36 cellular contexts compared by ENCODE assay signal in genomic region chr15:41096178-41096577, GRCh38.
"Had no signal": no experiment of that assay in that cellular context is flagged by ENCODE, and none has a peak within 500 bp of the region (broad histone marks: within the 10 kb centered on the region; RNA-seq: fewer than 3 reads in every experiment).

No MANE protein-coding gene starts in this region.

- H3K4me1 Mint-ChIP-seq: activated naive CD4-positive, alpha-beta T cell treated with anti-CD3 and anti-CD28 coated beads, Interleukin-2, amount 10 ng/mL, durations not matched to agents 7 days and 5 days; brain; endodermal cell had no signal

- H3K9me3 ChIP-seq: ascending aorta, breast epithelium, esophagus muscularis mucosa, gastrocnemius medialis, heart left ventricle had no signal

- H3K4me1 ChIP-seq: ascending aorta, breast epithelium, esophagus muscularis mucosa, foreskin keratinocyte, gastrocnemius medialis, heart left ventricle had no signal

- H3K9me3 Mint-ChIP-seq: activated CD4-positive, alpha-beta memory T cell treated with anti-CD3 and anti-CD28 coated beads, Interleukin-2, amount 10 ng/mL, durations not matched to agents 7 days and 5 days; activated CD4-positive, alpha-beta T cell treated with anti-CD3 and anti-CD28 coated beads, Interleukin-2, amount 10 ng/mL, durations not matched to agents 7 days and 5 days; activated naive CD4-positive, alpha-beta T cell treated with anti-CD3 and anti-CD28 coated beads, Interleukin-2, amount 10 ng/mL, durations not matched to agents 7 days and 5 days; activated naive CD4-positive, alpha-beta T cell treated with anti-CD3 and anti-CD28 coated beads, Interleukin-2, amount 50 U/mL, for 72 hours; activated naive CD8-positive, alpha-beta T cell treated with anti-CD3 and anti-CD28 coated beads, Interleukin-2, amount 10 ng/mL, durations not matched to agents 7 days and 5 days; activated T-cell treated with anti-CD3 and anti-CD28 coated beads, Interleukin-2, amount 50 U/mL, for 24 hours; activated T-helper 1 cell treated with anti-CD3 and anti-CD28 coated beads, Interleukin-12 subunit alpha, Interleukin-12 subunit beta, Interleukin-2, Interleukin-4 antibody, amounts not matched to agents 30 ng/mL and 10 ng/mL and 1 ng/mL, durations not matched to agents 14 hours and 24 hours and 36 hours; brain; dendritic cell treated with granulocyte-macrophage colony-stimulating factor and Interleukin-4, amounts not matched to agents 40 ng/mL and 50 ng/mL, for 4 days; endodermal cell; T-helper 2 cell treated with Interferon-gamma antibody and Interleukin-4, amounts not matched to agents 5 μg/mL and 100 μg/mL, for 36 hours; WTC11 had no signal

- H3K27ac ChIP-seq: ascending aorta, breast epithelium, cardiac muscle cell, coronary artery, dorsolateral prefrontal cortex, esophagus muscularis mucosa, foreskin keratinocyte, gastrocnemius medialis, heart left ventricle, VCaP had no signal

- H3K27ac Mint-ChIP-seq: activated CD4-positive, alpha-beta memory T cell treated with anti-CD3 and anti-CD28 coated beads, Interleukin-2, amount 10 ng/mL, durations not matched to agents 7 days and 5 days; activated CD4-positive, alpha-beta T cell treated with anti-CD3 and anti-CD28 coated beads, Interleukin-2, amount 10 ng/mL, durations not matched to agents 7 days and 5 days; activated naive CD4-positive, alpha-beta T cell treated with anti-CD3 and anti-CD28 coated beads, Interleukin-2, amount 10 ng/mL, durations not matched to agents 7 days and 5 days; activated naive CD8-positive, alpha-beta T cell treated with anti-CD3 and anti-CD28 coated beads, Interleukin-2, amount 10 ng/mL, durations not matched to agents 7 days and 5 days; activated T-cell treated with anti-CD3 and anti-CD28 coated beads, Interleukin-2, amount 50 U/mL, for 24 hours; activated T-helper 1 cell treated with anti-CD3 and anti-CD28 coated beads, Interleukin-12 subunit alpha, Interleukin-12 subunit beta, Interleukin-2, Interleukin-4 antibody, amounts not matched to agents 30 ng/mL and 10 ng/mL and 1 ng/mL, durations not matched to agents 14 hours and 24 hours and 36 hours; brain; dendritic cell treated with granulocyte-macrophage colony-stimulating factor and Interleukin-4, amounts not matched to agents 40 ng/mL and 50 ng/mL, for 4 days; endodermal cell; T-helper 17 cell; T-helper 2 cell treated with Interferon-gamma antibody and Interleukin-4, amounts not matched to agents 5 μg/mL and 100 μg/mL, for 36 hours; WTC11 had no signal

- DNase-seq: activated CD4-positive, alpha-beta memory T cell treated with anti-CD3 and anti-CD28 coated beads, Interleukin-2, amount 10 ng/mL, durations not matched to agents 7 days and 5 days; activated CD4-positive, alpha-beta T cell treated with anti-CD3 and anti-CD28 coated beads for 1 hour; activated CD4-positive, alpha-beta T cell treated with anti-CD3 and anti-CD28 coated beads for 4 hours; activated CD4-positive, alpha-beta T cell treated with anti-CD3 and anti-CD28 coated beads, Interleukin-2, amount 10 ng/mL, durations not matched to agents 7 days and 5 days; activated CD4-positive, alpha-beta T cell treated with anti-CD3 and anti-CD28 coated beads, Interleukin-2, amount 50 U/mL, for 4 hours; activated CD8-positive, alpha-beta memory T cell treated with anti-CD3 and anti-CD28 coated beads, Interleukin-2, amount 50 U/mL, for 48 hours; activated gamma-delta T cell; activated naive CD4-positive, alpha-beta T cell; activated naive CD4-positive, alpha-beta T cell treated with anti-CD3 and anti-CD28 coated beads, Interleukin-2, amount 10 ng/mL, durations not matched to agents 7 days and 5 days; activated naive CD8-positive, alpha-beta T cell treated with anti-CD3 and anti-CD28 coated beads, Interleukin-2, amount 10 ng/mL, durations not matched to agents 7 days and 5 days; activated T-cell treated with anti-CD3 and anti-CD28 coated beads for 4 hours; activated T-cell treated with anti-CD3 and anti-CD28 coated beads, Interleukin-2, amount 50 U/mL, for 24 hours; central memory CD4-positive, alpha-beta T cell; dorsolateral prefrontal cortex; effector memory CD4-positive, alpha-beta T cell; endodermal cell; foreskin keratinocyte; gastrocnemius medialis; glutamatergic neuron; heart left ventricle; hypothalamus; T-helper 1 cell; T-helper 17 cell; T1000 had no signal

- H3K4me3 ChIP-seq: ascending aorta, breast epithelium, cardiac muscle cell, coronary artery, dorsolateral prefrontal cortex, esophagus muscularis mucosa, gastrocnemius medialis, heart left ventricle had no signal

- ATAC-seq: activated naive CD4-positive, alpha-beta T cell treated with anti-CD3 and anti-CD28 coated beads, Interleukin-2, amount 50 U/mL, for 72 hours; foreskin keratinocyte; gastrocnemius medialis; heart left ventricle; T-helper 17 cell; WTC11 had no signal

- H3K27me3 ChIP-seq: ascending aorta, breast epithelium, cardiac muscle cell, dorsolateral prefrontal cortex, esophagus muscularis mucosa, foreskin keratinocyte, gastrocnemius medialis, heart left ventricle had no signal

- H3K4me3 Mint-ChIP-seq: activated CD4-positive, alpha-beta memory T cell treated with anti-CD3 and anti-CD28 coated beads, Interleukin-2, amount 10 ng/mL, durations not matched to agents 7 days and 5 days; activated CD4-positive, alpha-beta T cell treated with anti-CD3 and anti-CD28 coated beads, Interleukin-2, amount 10 ng/mL, durations not matched to agents 7 days and 5 days; activated naive CD4-positive, alpha-beta T cell treated with anti-CD3 and anti-CD28 coated beads, Interleukin-2, amount 10 ng/mL, durations not matched to agents 7 days and 5 days; activated naive CD8-positive, alpha-beta T cell treated with anti-CD3 and anti-CD28 coated beads, Interleukin-2, amount 10 ng/mL, durations not matched to agents 7 days and 5 days; activated T-cell treated with anti-CD3 and anti-CD28 coated beads, Interleukin-2, amount 50 U/mL, for 24 hours; activated T-helper 1 cell treated with anti-CD3 and anti-CD28 coated beads, Interleukin-12 subunit alpha, Interleukin-12 subunit beta, Interleukin-2, Interleukin-4 antibody, amounts not matched to agents 30 ng/mL and 10 ng/mL and 1 ng/mL, durations not matched to agents 14 hours and 24 hours and 36 hours; brain; dendritic cell treated with granulocyte-macrophage colony-stimulating factor and Interleukin-4, amounts not matched to agents 40 ng/mL and 50 ng/mL, for 4 days; endodermal cell; T-helper 17 cell; T-helper 2 cell treated with Interferon-gamma antibody and Interleukin-4, amounts not matched to agents 5 μg/mL and 100 μg/mL, for 36 hours; WTC11 had no signal

- H3K27me3 Mint-ChIP-seq: activated CD4-positive, alpha-beta memory T cell treated with anti-CD3 and anti-CD28 coated beads, Interleukin-2, amount 10 ng/mL, durations not matched to agents 7 days and 5 days; activated CD4-positive, alpha-beta T cell treated with anti-CD3 and anti-CD28 coated beads, Interleukin-2, amount 10 ng/mL, durations not matched to agents 7 days and 5 days; activated naive CD4-positive, alpha-beta T cell treated with anti-CD3 and anti-CD28 coated beads, Interleukin-2, amount 10 ng/mL, durations not matched to agents 7 days and 5 days; activated naive CD8-positive, alpha-beta T cell treated with anti-CD3 and anti-CD28 coated beads, Interleukin-2, amount 10 ng/mL, durations not matched to agents 7 days and 5 days; activated T-cell treated with anti-CD3 and anti-CD28 coated beads, Interleukin-2, amount 50 U/mL, for 24 hours; brain; dendritic cell treated with granulocyte-macrophage colony-stimulating factor and Interleukin-4, amounts not matched to agents 40 ng/mL and 50 ng/mL, for 4 days; T-helper 17 cell had no signal

- H3K36me3 ChIP-seq: breast epithelium had no signal
